Comparison of ENCODE assay signal across 13 cellular contexts in genomic region chr22:31537019-31537535, GRCh38. TPM values are rescaled to one million over a fixed set of nuclear protein-coding genes. Genes with fewer than 3 reads are reported as not detected.
DNase-seq lines count a peak whose midpoint lies in the region; ATAC-seq and TF ChIP-seq lines count a peak whose summit lies in the region.
"Had no signal": no experiment of that assay in that cellular context is flagged by ENCODE, and none has a peak within 500 bp of the region (broad histone marks: within the 10 kb centered on the region; RNA-seq: fewer than 3 reads in every experiment).

No MANE protein-coding gene starts in this region.

- no peaks in the 10 kb centered on the region for H3K27me3 Mint-ChIP-seq in activated CD8-positive, alpha-beta T cell treated with anti-CD3 and anti-CD28 coated beads for 36 hours
- no peaks in the 10 kb centered on the region for H3K27me3 Mint-ChIP-seq in naive thymus-derived CD4-positive, alpha-beta T cell
- H3K27me3 Mint-ChIP-seq: dendritic cell treated with granulocyte-macrophage colony-stimulating factor and Interleukin-4, amounts not matched to agents 40 ng/mL and 50 ng/mL, for 4 days had no signal

- intact Hi-C loops in activated CD8-positive, alpha-beta T cell treated with anti-CD3 and anti-CD28 coated beads for 36 hours (cut with micrococcal nuclease): loop anchor here (1.0 to 5.0 kb wide), 2 partner anchors 11 to 40 kb away; partner anchors contain the start of gene SFI1
- intact Hi-C loops in naive thymus-derived CD4-positive, alpha-beta T cell (cut with micrococcal nuclease): loop anchor here (5.0 kb wide), 1 partner anchor 40 kb away; the partner anchor contains the start of gene SFI1 (in 2 of the 2)

- peaks cover 68% of the 10 kb centered on the region for H3K4me1 Mint-ChIP-seq in activated CD8-positive, alpha-beta T cell treated with anti-CD3 and anti-CD28 coated beads for 36 hours (ENCODE audit: low read depth)
- H3K4me1 Mint-ChIP-seq in naive thymus-derived CD4-positive, alpha-beta T cell: peaks cover 7 to 57% (median 23%) of the 10 kb centered on the region in 7 donors

- peak overlapping the region; percentile 97 for H3K27ac Mint-ChIP-seq in activated CD8-positive, alpha-beta T cell treated with anti-CD3 and anti-CD28 coated beads for 36 hours
- H3K27ac Mint-ChIP-seq in naive thymus-derived CD4-positive, alpha-beta T cell: peak overlapping the region in 6 of 9 donors; percentile 27 to 94 (median 58)
- H3K27ac Mint-ChIP-seq: dendritic cell treated with granulocyte-macrophage colony-stimulating factor and Interleukin-4, amounts not matched to agents 40 ng/mL and 50 ng/mL, for 4 days had no signal

- peaks cover 0 to 5% of the 10 kb centered on the region in 2 donors for H3K4me1 ChIP-seq in naive thymus-derived CD4-positive, alpha-beta T cell (ENCODE audit: control insufficient read depth in 2 of 2, insufficient read depth in 2 of 2, low read length in 2 of 2)
- H3K4me1 ChIP-seq: psoas muscle had no signal

- peak; percentile 70 for ATAC-seq in GM21737 (IDR thresholded peaks at IDR 0.05; ENCODE audit: unreplicated experiment)
- peak; percentile 85 for ATAC-seq in activated CD8-positive, alpha-beta T cell treated with anti-CD3 and anti-CD28 coated beads for 36 hours
- no peak for ATAC-seq in naive thymus-derived CD4-positive, alpha-beta T cell
- no peak for ATAC-seq in HG02970 (IDR thresholded peaks at IDR 0.05; ENCODE audit: low FRiP score, unreplicated experiment)
- ATAC-seq: psoas muscle had no signal

- H3K36me3 Mint-ChIP-seq in activated CD8-positive, alpha-beta T cell treated with anti-CD3 and anti-CD28 coated beads for 36 hours (ENCODE audit: low read depth): peaks cover 58% of the 10 kb centered on the region
- peaks cover 8 to 34% (median 24%) of the 10 kb centered on the region in 5 donors for H3K36me3 Mint-ChIP-seq in naive thymus-derived CD4-positive, alpha-beta T cell

- no peak overlapping the region for H3K27ac ChIP-seq in naive thymus-derived CD4-positive, alpha-beta T cell (ENCODE audit: low read depth, low read length)
- H3K27ac ChIP-seq: psoas muscle had no signal

- H3K9me3 ChIP-seq in naive thymus-derived CD4-positive, alpha-beta T cell (ENCODE audit: control insufficient read depth in 2 of 3, low read length in 3 of 3): no peaks in the 10 kb centered on the region
- H3K9me3 ChIP-seq: psoas muscle had no signal

- peaks cover 0 to 45% (median 10%) of the 10 kb centered on the region in 3 experiments for H3K36me3 ChIP-seq in naive thymus-derived CD4-positive, alpha-beta T cell (ENCODE audit: control insufficient read depth in 2 of 3, insufficient read depth in 3 of 3, low read length in 3 of 3)

- no peak overlapping the region for H3K4me3 ChIP-seq in GM12865 (ENCODE audit: low read depth, low read length)
- H3K4me3 ChIP-seq in naive thymus-derived CD4-positive, alpha-beta T cell (ENCODE audit: low read length): no peak overlapping the region
- H3K4me3 ChIP-seq: psoas muscle had no signal

- no peak for TF ChIP-seq CTCF in GM12865 (IDR thresholded peaks at IDR 0.05; ENCODE audit: insufficient read depth, low read depth, low read length, missing control alignments)
- TF ChIP-seq CTCF in activated CD8-positive, alpha-beta T cell treated with anti-CD3 and anti-CD28 coated beads for 36 hours (IDR thresholded peaks at IDR 0.05): no peak

- CTCF ChIA-PET in activated CD8-positive, alpha-beta T cell treated with anti-CD3 and anti-CD28 coated beads for 36 hours (lab: Charles Lee): interaction anchor here (0.9 to 1.5 kb wide), 5 partner anchors 10 to 20 kb away, joined by 3 to 5 read pairs (median 4); no protein-coding TSS in a partner anchor
- CTCF ChIA-PET in naive thymus-derived CD4-positive, alpha-beta T cell (lab: Charles Lee): interaction anchor here (0.6 kb wide), 1 partner anchor 41 kb away, joined by 3 read pairs; no protein-coding TSS in a partner anchor

- POLR2A ChIA-PET in activated CD8-positive, alpha-beta T cell treated with anti-CD3 and anti-CD28 coated beads for 36 hours (lab: Charles Lee): interaction anchor here (0.8 to 4.8 kb wide), 7 partner anchors 9 to 94 kb away, joined by 3 to 35 read pairs (median 5); no protein-coding TSS in a partner anchor
- POLR2A ChIA-PET in naive thymus-derived CD4-positive, alpha-beta T cell (lab: Charles Lee): no interaction called here

- no peaks in the 10 kb centered on the region for H3K9me3 Mint-ChIP-seq in activated CD8-positive, alpha-beta T cell treated with anti-CD3 and anti-CD28 coated beads for 36 hours
- H3K9me3 Mint-ChIP-seq in naive thymus-derived CD4-positive, alpha-beta T cell: no peaks in the 10 kb centered on the region
- H3K9me3 Mint-ChIP-seq: dendritic cell treated with granulocyte-macrophage colony-stimulating factor and Interleukin-4, amounts not matched to agents 40 ng/mL and 50 ng/mL, for 4 days had no signal

- DNase-seq in GM12865 (ENCODE audit: low read depth) (peak; percentile 89), germinal center (ENCODE audit: low spot score) (no peak), inferior parietal cortex (ENCODE audit: extremely low spot score) (no peak), hippocampal formation (lab: John Stamatoyannopoulos, UW) (no peak)
- DNase-seq in activated CD8-positive, alpha-beta T cell treated with anti-CD3 and anti-CD28 coated beads for 36 hours: peak; percentile 81
- peak in 1 of 9 donors; percentile 62 for DNase-seq in naive thymus-derived CD4-positive, alpha-beta T cell
- DNase-seq: DMS 273 treated with DMSO at 0.1 percent for 48 hours, IMR-90, NCI-H526 treated with DMSO at 0.1 percent for 48 hours, psoas muscle had no signal

- peak overlapping the region; percentile 0 for H3K4me3 Mint-ChIP-seq in activated CD8-positive, alpha-beta T cell treated with anti-CD3 and anti-CD28 coated beads for 36 hours
- peak overlapping the region in 1 of 10 donors; percentile 81 for H3K4me3 Mint-ChIP-seq in naive thymus-derived CD4-positive, alpha-beta T cell
- H3K4me3 Mint-ChIP-seq: dendritic cell treated with granulocyte-macrophage colony-stimulating factor and Interleukin-4, amounts not matched to agents 40 ng/mL and 50 ng/mL, for 4 days had no signal

- H3K27me3 ChIP-seq in naive thymus-derived CD4-positive, alpha-beta T cell (ENCODE audit: control insufficient read depth in 2 of 2, insufficient read depth in 2 of 2, low read length in 2 of 2): no peaks in the 10 kb centered on the region

RNA-seq across cellular contexts. Expression of gene SFI1, which starts 40.7 kb away (rescaled TPM):
- 100 to 1,000 TPM; 273 to 274 TPM for total RNA-seq in activated CD8-positive, alpha-beta T cell treated with anti-CD3 and anti-CD28 coated beads for 36 hours
- total RNA-seq in naive thymus-derived CD4-positive, alpha-beta T cell: 100 to 1,000 TPM; 196 to 359 (median 343) TPM
- 10 to 100 TPM; 25.9 to 69.5 TPM for polyA plus RNA-seq in naive thymus-derived CD4-positive, alpha-beta T cell

RNA-seq across cellular contexts. Expression of gene EIF4ENIF1, which starts 47.4 kb away (rescaled TPM):
- 10 to 100 TPM; 50.3 to 50.5 TPM for total RNA-seq in activated CD8-positive, alpha-beta T cell treated with anti-CD3 and anti-CD28 coated beads for 36 hours
- 10 to 100 TPM; 26.3 to 46.5 (median 36.8) TPM for total RNA-seq in naive thymus-derived CD4-positive, alpha-beta T cell
- 10 to 100 TPM; 12.8 to 19.5 TPM for polyA plus RNA-seq in naive thymus-derived CD4-positive, alpha-beta T cell

Comparison
In these comparisons a context has a peak if more than half of its experiments do, and no peak if none do; other contexts are left out.
1. DNase-seq: peak in GM12865 (single experiment) and activated CD8-positive, alpha-beta T cell treated with anti-CD3 and anti-CD28 coated beads for 36 hours (single experiment); none in germinal center (single experiment), inferior parietal cortex (single experiment) and hippocampal formation (0 of 2).
2. ATAC-seq: peak in GM21737 (single experiment) and activated CD8-positive, alpha-beta T cell treated with anti-CD3 and anti-CD28 coated beads for 36 hours (single experiment); none in naive thymus-derived CD4-positive, alpha-beta T cell (single experiment) and HG02970 (single experiment).